22 cellular contexts compared by ENCODE assay signal in the genomic region with DNA sequence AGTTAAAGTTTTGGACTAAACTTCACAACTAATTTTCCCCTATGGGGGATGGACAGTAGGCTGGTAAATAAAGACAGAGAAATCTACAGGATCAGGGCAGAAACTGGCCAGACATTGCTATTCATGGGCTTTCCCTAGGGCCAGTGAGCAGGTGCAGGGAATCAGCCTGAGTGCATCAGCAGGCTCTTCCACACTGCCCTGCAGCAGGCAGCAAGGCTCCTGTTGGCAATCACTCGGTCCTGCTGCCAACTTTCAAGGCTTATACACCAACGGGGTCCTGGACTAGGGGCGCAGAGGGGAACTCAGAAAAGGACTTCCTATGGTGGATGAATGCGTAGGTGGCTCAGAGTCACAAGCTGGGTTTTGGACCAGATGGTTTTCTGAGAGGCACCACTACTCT. TPM values are rescaled to one million over a fixed set of nuclear protein-coding genes. Genes with fewer than 3 reads are reported as not detected.
"Had no signal": no experiment of that assay in that cellular context is flagged by ENCODE, and none has a peak within 500 bp of the region (broad histone marks: within the 10 kb centered on the region; RNA-seq: fewer than 3 reads in every experiment).

No MANE protein-coding gene starts in this region.

- H3K36me3 ChIP-seq: left lung, neutrophil, pancreas, sigmoid colon, spleen, thoracic aorta had no signal

- H3K4me3 Mint-ChIP-seq: activated B cell treated with CpG ODN at 0.5 μM for 24 hours; activated CD4-positive, alpha-beta memory T cell treated with anti-CD3 and anti-CD28 coated beads for 36 hours; activated naive CD8-positive, alpha-beta T cell treated with anti-CD3 and anti-CD28 coated beads, Interleukin-2, amount 10 ng/mL, durations not matched to agents 7 days and 5 days; endodermal cell; memory B cell; naive thymus-derived CD8-positive, alpha-beta T cell; stimulated activated naive B cell treated with anti-CD40 and anti-IgM and Interleukin-4, amounts not matched to agents 10 μg/mL and 1 μg/mL and 100 μg/mL, for 72 hours; T-helper 2 cell treated with Interferon-gamma antibody and Interleukin-4, amounts not matched to agents 5 μg/mL and 100 μg/mL, for 36 hours had no signal

- H3K4me3 ChIP-seq: dorsolateral prefrontal cortex, left lung, pancreas, sigmoid colon, spleen, thoracic aorta had no signal

- DNase-seq: activated B cell treated with CpG ODN at 0.5 μM for 24 hours; activated CD4-positive, alpha-beta memory T cell treated with anti-CD3 and anti-CD28 coated beads for 36 hours; activated CD4-positive, alpha-beta T cell treated with anti-CD3 and anti-CD28 coated beads for 4 hours; activated naive CD4-positive, alpha-beta T cell; activated naive CD8-positive, alpha-beta T cell treated with anti-CD3 and anti-CD28 coated beads, Interleukin-2, amount 10 ng/mL, durations not matched to agents 7 days and 5 days; amygdala; dorsolateral prefrontal cortex; endodermal cell; foreskin fibroblast; hippocampal formation; islet precursor cell; left lung; naive thymus-derived CD8-positive, alpha-beta T cell; pancreas; sigmoid colon; spleen; stimulated activated naive B cell treated with anti-CD40 and anti-IgM and Interleukin-4, amounts not matched to agents 10 μg/mL and 1 μg/mL and 100 μg/mL, for 72 hours had no signal

- H3K27ac Mint-ChIP-seq: activated B cell treated with CpG ODN at 0.5 μM for 24 hours; activated CD4-positive, alpha-beta memory T cell treated with anti-CD3 and anti-CD28 coated beads for 36 hours; activated naive CD8-positive, alpha-beta T cell treated with anti-CD3 and anti-CD28 coated beads, Interleukin-2, amount 10 ng/mL, durations not matched to agents 7 days and 5 days; endodermal cell; memory B cell; naive thymus-derived CD8-positive, alpha-beta T cell; stimulated activated naive B cell treated with anti-CD40 and anti-IgM and Interleukin-4, amounts not matched to agents 10 μg/mL and 1 μg/mL and 100 μg/mL, for 72 hours; T-helper 2 cell treated with Interferon-gamma antibody and Interleukin-4, amounts not matched to agents 5 μg/mL and 100 μg/mL, for 36 hours had no signal

- H3K27me3 ChIP-seq: left lung, neutrophil, pancreas, sigmoid colon, spleen had no signal

- ATAC-seq: left lung; naive thymus-derived CD8-positive, alpha-beta T cell; pancreas; stimulated activated naive B cell treated with anti-CD40 and anti-IgM and Interleukin-4, amounts not matched to agents 10 μg/mL and 1 μg/mL and 100 μg/mL, for 72 hours had no signal

- H3K9me3 Mint-ChIP-seq: activated B cell treated with CpG ODN at 0.5 μM for 24 hours; activated CD4-positive, alpha-beta memory T cell treated with anti-CD3 and anti-CD28 coated beads for 36 hours; activated naive CD8-positive, alpha-beta T cell treated with anti-CD3 and anti-CD28 coated beads, Interleukin-2, amount 10 ng/mL, durations not matched to agents 7 days and 5 days; endodermal cell; memory B cell; naive thymus-derived CD8-positive, alpha-beta T cell; stimulated activated naive B cell treated with anti-CD40 and anti-IgM and Interleukin-4, amounts not matched to agents 10 μg/mL and 1 μg/mL and 100 μg/mL, for 72 hours; T-helper 2 cell treated with Interferon-gamma antibody and Interleukin-4, amounts not matched to agents 5 μg/mL and 100 μg/mL, for 36 hours had no signal

- H3K9me3 ChIP-seq: left lung, neutrophil, pancreas, sigmoid colon, spleen, thoracic aorta had no signal

- FAIRE-seq: pancreas had no signal

- H3K27ac ChIP-seq: dorsolateral prefrontal cortex, epithelial cell of prostate, neutrophil, sigmoid colon, spleen, thoracic aorta had no signal

- H3K4me1 Mint-ChIP-seq: activated naive CD8-positive, alpha-beta T cell treated with anti-CD3 and anti-CD28 coated beads, Interleukin-2, amount 10 ng/mL, durations not matched to agents 7 days and 5 days had no signal

- H3K36me3 Mint-ChIP-seq: activated CD4-positive, alpha-beta memory T cell treated with anti-CD3 and anti-CD28 coated beads for 36 hours; activated naive CD8-positive, alpha-beta T cell treated with anti-CD3 and anti-CD28 coated beads, Interleukin-2, amount 10 ng/mL, durations not matched to agents 7 days and 5 days; memory B cell; naive thymus-derived CD8-positive, alpha-beta T cell; stimulated activated naive B cell treated with anti-CD40 and anti-IgM and Interleukin-4, amounts not matched to agents 10 μg/mL and 1 μg/mL and 100 μg/mL, for 72 hours had no signal

RNA-seq across cellular contexts. Expression of a gene that starts 59.9 kb away (rescaled TPM):
- polyA plus RNA-seq: naive thymus-derived CD8-positive, alpha-beta T cell had no signal
